20 cellular contexts compared by ENCODE assay signal in the genomic region with DNA sequence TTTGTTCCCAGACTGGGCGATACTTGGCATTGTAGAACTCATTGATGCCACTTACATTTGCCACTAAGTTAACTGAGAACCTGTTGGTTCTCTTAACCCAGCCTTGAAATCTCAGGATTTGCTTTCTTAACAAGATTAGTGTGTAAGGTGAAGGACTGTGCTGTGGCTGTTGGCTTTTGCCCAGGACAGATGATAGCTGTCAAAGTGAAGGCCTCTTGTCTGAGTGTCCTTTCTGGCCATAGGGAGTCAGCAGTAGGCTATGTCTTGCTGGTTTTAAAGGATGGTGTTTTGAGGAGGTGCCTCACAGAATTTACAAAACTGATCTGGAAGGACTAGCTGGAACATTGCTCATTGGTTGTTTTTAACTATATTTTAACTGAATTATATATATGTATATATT. TPM values are rescaled to one million over a fixed set of nuclear protein-coding genes. Genes with fewer than 3 reads are reported as not detected.
DNase-seq lines count a peak whose midpoint lies in the region; ATAC-seq and TF ChIP-seq lines count a peak whose summit lies in the region.
"Had no signal": no experiment of that assay in that cellular context is flagged by ENCODE, and none has a peak within 500 bp of the region (broad histone marks: within the 10 kb centered on the region; RNA-seq: fewer than 3 reads in every experiment).

No MANE protein-coding gene starts in this region.

- DNase-seq in SK-N-SH, result no peak
- DNase-seq in SW480 (ENCODE audit: low spot score), result peak; percentile 27
- no peak for DNase-seq in immature natural killer cell
- no peak for DNase-seq in NCI-H2196 treated with DMSO at 0.1 percent for 48 hours (lab: John Stamatoyannopoulos, UW; ENCODE audit: unreplicated experiment)
- DNase-seq in OCI-M2 (lab: John Stamatoyannopoulos, UW; ENCODE audit: unreplicated experiment), result no peak
- DNase-seq: amniotic stem cell; CD4-positive, alpha-beta memory T cell; cerebellar nuclear complex; kidney; mesendoderm; NCI-H1092; right cardiac atrium; T-helper 2 cell had no signal

- no peak overlapping the region for H3K4me2 ChIP-seq in SK-N-SH

- H3K36me3 ChIP-seq in SK-N-SH (replicated peaks in 1 of 2; ENCODE audit: control insufficient read depth in 1 of 2, insufficient read depth in 2 of 2, low read length in 1 of 2), result no peaks in the 10 kb centered on the region

- H3K9me3 ChIP-seq in SK-N-SH, result no peaks in the 10 kb centered on the region

- POLR2A ChIA-PET in SK-N-SH (lab: Yijun Ruan, JAX), result interaction anchor here (1.0 to 5.5 kb wide), 4 partner anchors 62 to 227 kb away, joined by 3 to 51 read pairs (median 24); no protein-coding TSS in a partner anchor

- peaks cover 71% of the 10 kb centered on the region for H3K27me3 ChIP-seq in SK-N-SH (ENCODE audit: insufficient read depth)

- H2AFZ ChIP-seq in SK-N-SH (ENCODE audit: low read depth), result no peak overlapping the region

- H3F3A ChIP-seq in SK-N-SH (replicated peaks; ENCODE audit: insufficient read depth), result peaks cover 4% of the 10 kb centered on the region

- H3K9ac ChIP-seq in SK-N-SH, result no peak overlapping the region

- TF ChIP-seq RAD21 in SK-N-SH (IDR thresholded peaks at IDR 0.05; ENCODE audit: low read length), result peak; percentile 64

- TF ChIP-seq CTCF in SK-N-SH (IDR thresholded peaks at IDR 0.05), result no peak

- H3K9me3 Mint-ChIP-seq in immature natural killer cell, result no peaks in the 10 kb centered on the region
- H3K9me3 Mint-ChIP-seq: stimulated activated naive CD8-positive, alpha-beta T cell treated with anti-CD3 and anti-CD28 coated beads, Interleukin-15, Interleukin-2, amounts not matched to agents 100 ng/mL and 50 ng/mL, for 24 hours had no signal

- H3K4me3 ChIP-seq in SK-N-SH (ENCODE audit: low read depth in 2 of 2, low read length in 1 of 2), result no peak overlapping the region

- 97% methylated on average over 1 of the region's 1 CpG for WGBS in SK-N-SH (ENCODE audit: low lambda C conversion rate)

- no peaks in the 10 kb centered on the region for H4K20me1 ChIP-seq in SK-N-SH (ENCODE audit: insufficient read depth)

- H3K4me3 Mint-ChIP-seq in immature natural killer cell, result peak overlapping the region in 3 of 5 donors; percentile 12 to 19 (median 14)
- H3K4me3 Mint-ChIP-seq: stimulated activated naive CD8-positive, alpha-beta T cell treated with anti-CD3 and anti-CD28 coated beads, Interleukin-15, Interleukin-2, amounts not matched to agents 100 ng/mL and 50 ng/mL, for 24 hours had no signal

- H3K4me1 ChIP-seq in SK-N-SH (ENCODE audit: control insufficient read depth in 1 of 2, insufficient read depth in 2 of 2, low read depth in 1 of 2, low read length in 1 of 2), result peaks cover 0 to 50% of the 10 kb centered on the region in 2 experiments; a peak in 3 of 4 replicates

- H3K27ac Mint-ChIP-seq in immature natural killer cell, result no peak overlapping the region
- H3K27ac Mint-ChIP-seq: stimulated activated naive CD8-positive, alpha-beta T cell treated with anti-CD3 and anti-CD28 coated beads, Interleukin-15, Interleukin-2, amounts not matched to agents 100 ng/mL and 50 ng/mL, for 24 hours had no signal

- ATAC-seq in SK-N-SH treated with all-trans-retinoic acid at 6 μM for 48 hours, result no peak
- ATAC-seq in GM19351 (IDR thresholded peaks at IDR 0.05; ENCODE audit: unreplicated experiment), result no peak
- no peak for ATAC-seq in GM18498 (IDR thresholded peaks at IDR 0.05; ENCODE audit: unreplicated experiment)
- ATAC-seq: activated CD4-positive, CD25-positive, alpha-beta regulatory T cell treated with anti-CD3 and anti-CD28 coated beads, Interleukin-2, amount 50 U/mL, for 24 hours; right cardiac atrium; Right ventricle myocardium inferior had no signal

- TF ChIP-seq EP300 in SK-N-SH (IDR thresholded peaks at IDR 0.05; ENCODE audit: borderline replicate concordance in 1 of 2, low read depth in 1 of 2, low read length in 1 of 2), result no peak

- no peaks in the 10 kb centered on the region for H3K79me2 ChIP-seq in SK-N-SH (ENCODE audit: insufficient read depth)

- peaks cover 15 to 19% (median 19%) of the 10 kb centered on the region in 3 donors for H3K27me3 Mint-ChIP-seq in immature natural killer cell (ENCODE audit: low read depth in 3 of 3)

- no peaks in the 10 kb centered on the region for H3K9me2 ChIP-seq in SK-N-SH

- H3K36me3 Mint-ChIP-seq in immature natural killer cell, result no peaks in the 10 kb centered on the region
- H3K36me3 Mint-ChIP-seq: CD4-positive, alpha-beta memory T cell had no signal

- no peak overlapping the region for H3K27ac ChIP-seq in SK-N-SH (ENCODE audit: low read depth in 2 of 2, low read length in 1 of 2)

- H3K4me1 Mint-ChIP-seq in immature natural killer cell, result peaks cover 11 to 12% of the 10 kb centered on the region in 2 donors

- CTCF ChIA-PET in SK-N-SH (lab: Yijun Ruan, JAX), result interaction anchor here (0.8 to 19.4 kb wide), 9 partner anchors 11 to 201 kb away, joined by 3 to 779 read pairs (median 12); no protein-coding TSS in a partner anchor

TF ChIP-seq in SK-N-SH, 30 proteins besides CTCF, POLR2A, EP300 and RAD21 (continues in another document):
- TF ChIP-seq TCF12 (IDR thresholded peaks at IDR 0.05) (no peak), FOXM1 (IDR thresholded peaks at IDR 0.05; ENCODE audit: low read depth) (no peak), NFIC (IDR thresholded peaks at IDR 0.05; ENCODE audit: borderline replicate concordance) (no peak), SMC3 (IDR thresholded peaks at IDR 0.05; ENCODE audit: low read depth, low read length) (peak; percentile 26; the same call in 1 of the 2 replicates), MXI1 (IDR thresholded peaks at IDR 0.05; ENCODE audit: low read depth, low read length) (peak; percentile 52; the same call in 1 of the 2 replicates), GABPA (IDR thresholded peaks at IDR 0.05; ENCODE audit: low read depth) (no peak), POLR2AphosphoS5 (IDR thresholded peaks at IDR 0.05; ENCODE audit: low read depth, low read length) (no peak)
- TF ChIP-seq, protein P1, sequence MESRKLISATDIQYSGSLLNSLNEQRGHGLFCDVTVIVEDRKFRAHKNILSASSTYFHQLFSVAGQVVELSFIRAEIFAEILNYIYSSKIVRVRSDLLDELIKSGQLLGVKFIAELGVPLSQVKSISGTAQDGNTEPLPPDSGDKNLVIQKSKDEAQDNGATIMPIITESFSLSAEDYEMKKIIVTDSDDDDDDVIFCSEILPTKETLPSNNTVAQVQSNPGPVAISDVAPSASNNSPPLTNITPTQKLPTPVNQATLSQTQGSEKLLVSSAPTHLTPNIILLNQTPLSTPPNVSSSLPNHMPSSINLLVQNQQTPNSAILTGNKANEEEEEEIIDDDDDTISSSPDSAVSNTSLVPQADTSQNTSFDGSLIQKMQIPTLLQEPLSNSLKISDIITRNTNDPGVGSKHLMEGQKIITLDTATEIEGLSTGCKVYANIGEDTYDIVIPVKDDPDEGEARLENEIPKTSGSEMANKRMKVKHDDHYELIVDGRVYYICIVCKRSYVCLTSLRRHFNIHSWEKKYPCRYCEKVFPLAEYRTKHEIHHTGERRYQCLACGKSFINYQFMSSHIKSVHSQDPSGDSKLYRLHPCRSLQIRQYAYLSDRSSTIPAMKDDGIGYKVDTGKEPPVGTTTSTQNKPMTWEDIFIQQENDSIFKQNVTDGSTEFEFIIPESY (IDR thresholded peaks at IDR 0.05; ENCODE audit: borderline replicate concordance, low read depth), result no peak

TF ChIP-seq in SK-N-SH treated with all-trans-retinoic acid at 6 μM for 48 hours, 23 proteins besides CTCF, POLR2A, EP300 and RAD21 (continues in another document):
- no peak for TF ChIP-seq ARNTL (CRISPR knock-in tag; IDR thresholded peaks at IDR 0.05; ENCODE audit: borderline replicate concordance, low read depth)
- TF ChIP-seq, protein P2, sequence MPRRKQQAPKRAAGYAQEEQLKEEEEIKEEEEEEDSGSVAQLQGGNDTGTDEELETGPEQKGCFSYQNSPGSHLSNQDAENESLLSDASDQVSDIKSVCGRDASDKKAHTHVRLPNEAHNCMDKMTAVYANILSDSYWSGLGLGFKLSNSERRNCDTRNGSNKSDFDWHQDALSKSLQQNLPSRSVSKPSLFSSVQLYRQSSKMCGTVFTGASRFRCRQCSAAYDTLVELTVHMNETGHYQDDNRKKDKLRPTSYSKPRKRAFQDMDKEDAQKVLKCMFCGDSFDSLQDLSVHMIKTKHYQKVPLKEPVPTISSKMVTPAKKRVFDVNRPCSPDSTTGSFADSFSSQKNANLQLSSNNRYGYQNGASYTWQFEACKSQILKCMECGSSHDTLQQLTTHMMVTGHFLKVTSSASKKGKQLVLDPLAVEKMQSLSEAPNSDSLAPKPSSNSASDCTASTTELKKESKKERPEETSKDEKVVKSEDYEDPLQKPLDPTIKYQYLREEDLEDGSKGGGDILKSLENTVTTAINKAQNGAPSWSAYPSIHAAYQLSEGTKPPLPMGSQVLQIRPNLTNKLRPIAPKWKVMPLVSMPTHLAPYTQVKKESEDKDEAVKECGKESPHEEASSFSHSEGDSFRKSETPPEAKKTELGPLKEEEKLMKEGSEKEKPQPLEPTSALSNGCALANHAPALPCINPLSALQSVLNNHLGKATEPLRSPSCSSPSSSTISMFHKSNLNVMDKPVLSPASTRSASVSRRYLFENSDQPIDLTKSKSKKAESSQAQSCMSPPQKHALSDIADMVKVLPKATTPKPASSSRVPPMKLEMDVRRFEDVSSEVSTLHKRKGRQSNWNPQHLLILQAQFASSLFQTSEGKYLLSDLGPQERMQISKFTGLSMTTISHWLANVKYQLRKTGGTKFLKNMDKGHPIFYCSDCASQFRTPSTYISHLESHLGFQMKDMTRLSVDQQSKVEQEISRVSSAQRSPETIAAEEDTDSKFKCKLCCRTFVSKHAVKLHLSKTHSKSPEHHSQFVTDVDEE (CRISPR knock-in tag; IDR thresholded peaks at IDR 0.05), result no peak
- TF ChIP-seq OSR1 (CRISPR knock-in tag; IDR thresholded peaks at IDR 0.05), result no peak
- no peak for TF ChIP-seq CREB5 (CRISPR knock-in tag; IDR thresholded peaks at IDR 0.05; ENCODE audit: low read depth)
- no peak for TF ChIP-seq RARB (CRISPR knock-in tag; IDR thresholded peaks at IDR 0.05)
- no peak for TF ChIP-seq ESRRG (CRISPR knock-in tag; IDR thresholded peaks at IDR 0.05)

RNA-seq across cellular contexts. Expression of gene DPYSL5, which starts 2.6 kb away (rescaled TPM):
- polyA plus RNA-seq in SK-N-SH (2012; rRNA removed) (0.79 and 1.8 TPM in 2 replicates), immature natural killer cell (not detected)
- polyA plus RNA-seq in SK-N-SH (2012; cell fraction: cytosol; rRNA removed), result 1.0 and 2.8 TPM in 2 replicates
- polyA plus RNA-seq in SK-N-SH (2012; cell fraction: nucleus; rRNA removed), result 0.64 and 1.0 TPM in 2 replicates
- polyA plus RNA-seq: AG04450; CD4-positive, alpha-beta memory T cell had no signal
